8 cellular contexts compared by ENCODE assay signal in the genomic region with DNA sequence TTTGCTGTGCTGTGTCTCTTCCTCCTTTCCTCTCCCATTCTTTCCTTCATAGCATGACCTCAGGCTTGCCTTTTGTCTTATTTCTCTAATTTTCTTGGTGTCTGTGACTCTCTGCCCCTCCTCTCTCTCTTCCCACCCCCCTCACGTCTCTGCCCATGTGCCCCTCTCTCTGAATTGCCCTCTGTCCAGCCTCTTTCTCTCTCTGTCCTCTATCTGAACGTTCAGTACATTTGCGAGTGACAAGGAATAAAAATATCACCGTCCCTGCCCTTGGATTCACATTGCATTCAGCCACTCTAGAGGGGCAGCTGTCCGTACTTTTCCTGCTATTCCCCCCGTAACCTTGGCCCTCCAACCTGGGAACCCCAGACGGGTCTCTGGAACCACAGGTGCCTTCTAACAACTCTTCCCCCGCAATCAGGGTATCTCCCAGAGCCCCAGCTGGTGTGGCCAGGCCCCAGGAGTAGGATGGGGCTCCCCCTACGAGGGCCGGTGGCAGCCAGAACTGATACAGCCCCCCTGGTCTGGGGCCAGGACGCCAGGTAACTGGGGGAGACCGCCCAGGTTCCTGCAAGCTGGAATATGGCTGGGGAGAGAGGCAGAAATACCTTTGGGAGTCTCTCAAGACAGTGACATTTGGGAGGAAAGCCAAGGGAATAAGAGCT. TPM values are rescaled to one million over a fixed set of nuclear protein-coding genes. Genes with fewer than 3 reads are reported as not detected.
A peak's percentile ranks its signal among the peaks of the same experiment; 100 is the strongest.
DNase-seq lines count a peak whose midpoint lies in the region; ATAC-seq, FAIRE-seq and TF ChIP-seq lines count a peak whose summit lies in the region.

No MANE protein-coding gene starts in this region.

- peak overlapping the region; percentile 79 to 92 (median 89); a peak in 21 of 22 replicates for H3K9ac ChIP-seq in BLaER1 treated with 17β-estradiol and CSF1 and Interleukin-3, amounts not matched to agents 10 nM and 100 nM
- H3K9ac ChIP-seq in OCI-LY1 (ENCODE audit: low read length) (peak overlapping the region; percentile 96; the same call in 1 of the 2 replicates), endothelial cell of umbilical vein (replicated peaks; ENCODE audit: extremely low read depth, insufficient read depth, low read length) (peak overlapping the region; percentile 49)

- POLR2A ChIA-PET in endothelial cell of umbilical vein (lab: Charles Lee), result no interaction called here

- TF ChIP-seq CTCF in OCI-LY1 (IDR thresholded peaks at IDR 0.05; ENCODE audit: low read length) (no peak), endothelial cell of umbilical vein (IDR thresholded peaks at IDR 0.05; ENCODE audit: extremely low read depth in 1 of 2, insufficient read depth in 1 of 2, low read depth in 1 of 2, low read length in 2 of 2) (no peak), nephron progenitor cell (IDR thresholded peaks at IDR 0.05) (no peak)

- dilution Hi-C loops in endothelial cell of umbilical vein (cut with MboI; ENCODE audit: extremely low pct_ligation_motif_present, low sequenced_read_pairs), result no loop called here

- H3K79me2 ChIP-seq in OCI-LY1 (ENCODE audit: insufficient read depth, low read length), result no peaks in the 10 kb centered on the region
- peaks cover 34% of the 10 kb centered on the region for H3K79me2 ChIP-seq in endothelial cell of umbilical vein (ENCODE audit: control insufficient read depth, insufficient read depth, low read length)

- peaks cover 39% of the 10 kb centered on the region for H3K4me1 Mint-ChIP-seq in nephron progenitor cell

- H2AFZ ChIP-seq in OCI-LY1 (ENCODE audit: low read length) (no peak overlapping the region), endothelial cell of umbilical vein (ENCODE audit: low read depth, low read length) (no peak overlapping the region)

- H3K9me1 ChIP-seq in endothelial cell of umbilical vein (replicated peaks; ENCODE audit: control insufficient read depth, extremely low read depth, insufficient read depth, low read length), result no peaks in the 10 kb centered on the region

- H3K4me2 ChIP-seq in BLaER1 treated with 17β-estradiol and CSF1 and Interleukin-3, amounts not matched to agents 10 nM and 100 nM, result peak overlapping the region; percentile 97 to 100 (median 99)
- H3K4me2 ChIP-seq in OCI-LY1 (ENCODE audit: low read length), result peak overlapping the region; percentile 93
- peak overlapping the region; percentile 87 for H3K4me2 ChIP-seq in endothelial cell of umbilical vein (ENCODE audit: insufficient read depth, low read length)

- BruUV-seq in endothelial cell of umbilical vein (replicated peaks; lab: Mats Ljungman, UMichigan), result TSS peak; percentile 28

- peak overlapping the region; percentile 83 to 99 (median 90); a peak in 18 of 20 replicates for H3K4me3 ChIP-seq in BLaER1 treated with 17β-estradiol and CSF1 and Interleukin-3, amounts not matched to agents 10 nM and 100 nM
- H3K4me3 ChIP-seq in OCI-LY1 (ENCODE audit: low read depth, low read length, poor library complexity, severe bottlenecking) (peak overlapping the region; percentile 96), endothelial cell of umbilical vein (replicated peaks in 1 of 3; ENCODE audit: insufficient read depth in 1 of 3, low read depth in 1 of 3, low read length in 3 of 3) (peak overlapping the region; percentile 77 to 95 (median 82)), SJCRH30 (no peak overlapping the region)

- peak overlapping the region; percentile 86 for H3K4me3 Mint-ChIP-seq in nephron progenitor cell

- peak overlapping the region in 2 of 11 experiments; percentile 86 to 89; a peak in 3 of 22 replicates for H3K27ac ChIP-seq in BLaER1 treated with 17β-estradiol and CSF1 and Interleukin-3, amounts not matched to agents 10 nM and 100 nM
- H3K27ac ChIP-seq in OCI-LY1 (ENCODE audit: low read depth, low read length, poor library complexity, severe bottlenecking) (peak overlapping the region; percentile 27), endothelial cell of umbilical vein (ENCODE audit: insufficient read depth, low read depth, low read length) (no peak overlapping the region), SJCRH30 (no peak overlapping the region)

- H3K27me3 ChIP-seq in BLaER1 treated with 17β-estradiol and CSF1 and Interleukin-3, amounts not matched to agents 10 nM and 100 nM, result peaks cover 0 to 3% (median 0%) of the 10 kb centered on the region in 11 experiments; a peak in 2 of 22 replicates
- H3K27me3 ChIP-seq in OCI-LY1 (ENCODE audit: insufficient read depth, low read length) (no peaks in the 10 kb centered on the region), endothelial cell of umbilical vein (ENCODE audit: control insufficient read depth in 2 of 2, insufficient read depth in 2 of 2, low read length in 2 of 2) (no peaks in the 10 kb centered on the region), SJCRH30 (no peaks in the 10 kb centered on the region)

- no peak overlapping the region for H3K27ac Mint-ChIP-seq in nephron progenitor cell

- H3K36me3 Mint-ChIP-seq in nephron progenitor cell (ENCODE audit: low read depth), result peaks cover 36% of the 10 kb centered on the region

- CTCF ChIA-PET in endothelial cell of umbilical vein (lab: Charles Lee), result interaction anchor here (1.2 to 4.2 kb wide), 3 partner anchors 13 to 90 kb away, joined by 3 to 21 read pairs (median 3); no protein-coding TSS in a partner anchor

- DNase-seq in endothelial cell of umbilical vein (ENCODE audit: low read depth, low spot score) (no peak), nephron progenitor cell (no peak), NCI-H1694 (lab: John Stamatoyannopoulos, UW) (no peak), SJCRH30 (no peak)

- H3K27me3 Mint-ChIP-seq in nephron progenitor cell (ENCODE audit: low read depth, poor library complexity), result peaks cover 28% of the 10 kb centered on the region

- H4K20me1 ChIP-seq in BLaER1 treated with 17β-estradiol and CSF1 and Interleukin-3, amounts not matched to agents 10 nM and 100 nM, result peaks cover 9 to 59% (median 23%) of the 10 kb centered on the region in 11 experiments; a peak in 15 of 22 replicates
- H4K20me1 ChIP-seq in OCI-LY1 (ENCODE audit: insufficient read depth, low read length) (no peaks in the 10 kb centered on the region), endothelial cell of umbilical vein (replicated peaks; ENCODE audit: control insufficient read depth, extremely low read depth, insufficient read depth, low read length) (no peaks in the 10 kb centered on the region)

- intact Hi-C loops in endothelial cell of umbilical vein (cut with micrococcal nuclease), result loop anchor here (2.0 kb wide), 1 partner anchor 59 kb away; the partner anchor contains the start of genes RNF167 and SLC25A11

- no peaks in the 10 kb centered on the region for H3K9me3 ChIP-seq in BLaER1 treated with 17β-estradiol and CSF1 and Interleukin-3, amounts not matched to agents 10 nM and 100 nM (replicated peaks in 1 of 11)
- H3K9me3 ChIP-seq in OCI-LY1 (ENCODE audit: low read length) (no peaks in the 10 kb centered on the region), endothelial cell of umbilical vein (replicated peaks; ENCODE audit: control insufficient read depth, insufficient read depth, low read length) (no peaks in the 10 kb centered on the region), SJCRH30 (replicated peaks) (no peaks in the 10 kb centered on the region)

- no peak for TF ChIP-seq POLR2A in endothelial cell of umbilical vein (IDR thresholded peaks at IDR 0.05; ENCODE audit: low read depth, low read length)

- H3K9me3 Mint-ChIP-seq in nephron progenitor cell, result no peaks in the 10 kb centered on the region

- ATAC-seq in GM21529 (IDR thresholded peaks at IDR 0.05; ENCODE audit: unreplicated experiment), result no peak
- no peak for ATAC-seq in GM18868 (IDR thresholded peaks at IDR 0.05; ENCODE audit: unreplicated experiment)

- no peaks in the 10 kb centered on the region for H3F3A ChIP-seq in OCI-LY1 (ENCODE audit: insufficient read depth, low read length)

- H3K4me1 ChIP-seq in BLaER1 treated with 17β-estradiol and CSF1 and Interleukin-3, amounts not matched to agents 10 nM and 100 nM, result peaks cover 26 to 35% (median 31%) of the 10 kb centered on the region in 10 experiments
- H3K4me1 ChIP-seq in OCI-LY1 (ENCODE audit: insufficient read depth, low read length, severe bottlenecking), result peaks cover 21% of the 10 kb centered on the region
- peaks cover 19% of the 10 kb centered on the region for H3K4me1 ChIP-seq in endothelial cell of umbilical vein (ENCODE audit: control insufficient read depth, extremely low read depth, insufficient read depth, low read length)
- H3K4me1 ChIP-seq in SJCRH30, result no peaks in the 10 kb centered on the region

- peaks cover 31 to 50% (median 40%) of the 10 kb centered on the region in 11 experiments for H3K36me3 ChIP-seq in BLaER1 treated with 17β-estradiol and CSF1 and Interleukin-3, amounts not matched to agents 10 nM and 100 nM
- H3K36me3 ChIP-seq in OCI-LY1 (ENCODE audit: insufficient read depth, low read length), result peaks cover 22% of the 10 kb centered on the region
- H3K36me3 ChIP-seq in endothelial cell of umbilical vein (ENCODE audit: control insufficient read depth in 2 of 2, extremely low read depth in 1 of 2, insufficient read depth in 2 of 2, low read length in 2 of 2), result peaks cover 15 to 37% of the 10 kb centered on the region in 2 experiments
- 0 out of 2 replicates have a peak, but pooled peaks cover 4% of the 10 kb centered on the region for H3K36me3 ChIP-seq in SJCRH30

- no peaks in the 10 kb centered on the region for H3K9me2 ChIP-seq in OCI-LY1 (ENCODE audit: low read depth, low read length)

- peak; percentile 70 for FAIRE-seq in endothelial cell of umbilical vein (lab: Jason Lieb, UNC)

RNA-seq across cellular contexts. Expression of gene KIF1C, which starts 1.8 kb away (rescaled TPM):
- total RNA-seq in endothelial cell of umbilical vein, result 171 and 174 TPM in 2 replicates
- polyA plus RNA-seq in endothelial cell of umbilical vein, result 33.6 and 33.9 TPM in 2 replicates
- 45.5 and 63.4 TPM in 2 replicates for polyA plus RNA-seq in endothelial cell of umbilical vein (2011; cell fraction: cytosol; rRNA removed)
- 66.3 and 72.8 TPM in 2 replicates for polyA plus RNA-seq in endothelial cell of umbilical vein (2011; cell fraction: nucleus; rRNA removed)
- polyA plus RNA-seq in endothelial cell of umbilical vein (2012), result 124 and 128 TPM in 2 replicates
- 134 and 138 TPM in 2 replicates for polyA minus RNA-seq in endothelial cell of umbilical vein
- polyA minus RNA-seq in endothelial cell of umbilical vein (2011; cell fraction: cytosol; rRNA and poly(A)+ RNA removed), result 37.8 TPM
- 22.0 and 26.6 TPM in 2 replicates for polyA minus RNA-seq in endothelial cell of umbilical vein (2011; cell fraction: nucleus; rRNA and poly(A)+ RNA removed)
- 24.2 and 32.7 TPM in 2 replicates for total RNA-seq in SJCRH30 (2014; rRNA removed; shearing (Covaris generic))

RNA-seq across cellular contexts. Expression of gene INCA1, which starts 2.2 kb away (rescaled TPM):
- 0.71 and 1.0 TPM in 2 replicates for total RNA-seq in endothelial cell of umbilical vein
- polyA plus RNA-seq in endothelial cell of umbilical vein, result 0.99 and 1.0 TPM in 2 replicates
- polyA plus RNA-seq in endothelial cell of umbilical vein (2011; cell fraction: cytosol; rRNA removed), result 0.54 and 0.97 TPM in 2 replicates
- 4.6 and 5.7 TPM in 2 replicates for polyA plus RNA-seq in endothelial cell of umbilical vein (2011; cell fraction: nucleus; rRNA removed)
- 0.95 and 2.3 TPM in 2 replicates for polyA plus RNA-seq in endothelial cell of umbilical vein (2012)
- 0.89 and 1.4 TPM in 2 replicates for polyA minus RNA-seq in endothelial cell of umbilical vein
- not detected for polyA minus RNA-seq in endothelial cell of umbilical vein (2011; cell fraction: cytosol; rRNA and poly(A)+ RNA removed)
- 0.72 TPM in 1 of 2 replicates, not detected in the other for polyA minus RNA-seq in endothelial cell of umbilical vein (2011; cell fraction: nucleus; rRNA and poly(A)+ RNA removed)
- not detected in 2 replicates for total RNA-seq in SJCRH30 (2014; rRNA removed; shearing (Covaris generic))

RNA-seq across cellular contexts. Expression of gene CAMTA2, which starts 12.1 kb away (rescaled TPM):
- total RNA-seq in endothelial cell of umbilical vein, result 51.0 and 56.7 TPM in 2 replicates
- 33.8 and 47.2 TPM in 2 replicates for polyA plus RNA-seq in endothelial cell of umbilical vein
- 13.0 and 19.6 TPM in 2 replicates for polyA plus RNA-seq in endothelial cell of umbilical vein (2011; cell fraction: cytosol; rRNA removed)
- 118 and 122 TPM in 2 replicates for polyA plus RNA-seq in endothelial cell of umbilical vein (2011; cell fraction: nucleus; rRNA removed)
- polyA plus RNA-seq in endothelial cell of umbilical vein (2012), result 32.6 and 43.6 TPM in 2 replicates
- polyA minus RNA-seq in endothelial cell of umbilical vein, result 20.5 and 32.0 TPM in 2 replicates
- polyA minus RNA-seq in endothelial cell of umbilical vein (2011; cell fraction: cytosol; rRNA and poly(A)+ RNA removed), result 17.9 TPM
- polyA minus RNA-seq in endothelial cell of umbilical vein (2011; cell fraction: nucleus; rRNA and poly(A)+ RNA removed), result 34.1 and 47.1 TPM in 2 replicates
- total RNA-seq in SJCRH30 (2014; rRNA removed; shearing (Covaris generic)), result 3.7 and 3.9 TPM in 2 replicates

RNA-seq across cellular contexts. Expression of gene SPAG7, which starts 31.9 kb away (rescaled TPM):
- total RNA-seq in endothelial cell of umbilical vein, result 65.1 and 75.2 TPM in 2 replicates
- polyA plus RNA-seq in endothelial cell of umbilical vein, result 58.4 and 68.6 TPM in 2 replicates
- polyA plus RNA-seq in endothelial cell of umbilical vein (2011; cell fraction: cytosol; rRNA removed), result 107 and 110 TPM in 2 replicates
- 80.7 and 94.6 TPM in 2 replicates for polyA plus RNA-seq in endothelial cell of umbilical vein (2011; cell fraction: nucleus; rRNA removed)
- 72.7 and 84.3 TPM in 2 replicates for polyA plus RNA-seq in endothelial cell of umbilical vein (2012)
- 31.5 and 31.8 TPM in 2 replicates for polyA minus RNA-seq in endothelial cell of umbilical vein
- 18.1 TPM for polyA minus RNA-seq in endothelial cell of umbilical vein (2011; cell fraction: cytosol; rRNA and poly(A)+ RNA removed)
- 13.0 and 19.6 TPM in 2 replicates for polyA minus RNA-seq in endothelial cell of umbilical vein (2011; cell fraction: nucleus; rRNA and poly(A)+ RNA removed)
- 36.8 and 39.1 TPM in 2 replicates for total RNA-seq in SJCRH30 (2014; rRNA removed; shearing (Covaris generic))

RNA-seq across cellular contexts. Expression of gene SLC52A1, which starts 35.7 kb away (rescaled TPM):
- not detected in 2 replicates for total RNA-seq in endothelial cell of umbilical vein
- 0.04 and 0.08 TPM in 2 replicates for polyA plus RNA-seq in endothelial cell of umbilical vein
- polyA plus RNA-seq in endothelial cell of umbilical vein (2011; cell fraction: cytosol; rRNA removed), result 0.07 and 0.08 TPM in 2 replicates
- 0.11 and 0.12 TPM in 2 replicates for polyA plus RNA-seq in endothelial cell of umbilical vein (2011; cell fraction: nucleus; rRNA removed)
- polyA plus RNA-seq in endothelial cell of umbilical vein (2012), result 0.11 TPM in 1 of 2 replicates, not detected in the other
- polyA minus RNA-seq in endothelial cell of umbilical vein, result not detected in 2 replicates
- polyA minus RNA-seq in endothelial cell of umbilical vein (2011; cell fraction: cytosol; rRNA and poly(A)+ RNA removed), result not detected
- not detected in 2 replicates for polyA minus RNA-seq in endothelial cell of umbilical vein (2011; cell fraction: nucleus; rRNA and poly(A)+ RNA removed)
- not detected in 2 replicates for total RNA-seq in SJCRH30 (2014; rRNA removed; shearing (Covaris generic))

Comparison
In these comparisons a context has a peak if more than half of its experiments do, and no peak if none do; other contexts are left out.
1. RNA of gene CAMTA2, which starts 12.1 kb away (total RNA-seq): 51.0 to 56.7 TPM in endothelial cell of umbilical vein; 3.7 to 3.9 TPM in SJCRH30; every median in the first group is over 10 times any median in the second.
2. Peak in every context shown above with its lines, with median percentiles within 50 percentile points of each other: H3K4me2 ChIP-seq and H3K9ac ChIP-seq.